8 cellular contexts compared by ENCODE assay signal in genomic region chr21:34801519-34802132, GRCh38.
DNase-seq lines count a peak whose midpoint lies in the region; ATAC-seq and TF ChIP-seq lines count a peak whose summit lies in the region.

No MANE protein-coding gene starts in this region.

- intact Hi-C loops in left ventricle myocardium inferior (cut with micrococcal nuclease): no loop called here

- H3K9me3 ChIP-seq in Loucy (ENCODE audit: insufficient read depth, low read depth, low read length) (no peaks in the 10 kb centered on the region), osteoblast (ENCODE audit: low read depth, low read length) (no peaks in the 10 kb centered on the region), left ventricle myocardium inferior (replicated peaks) (peaks cover 12% of the 10 kb centered on the region)

- 0 out of 2 replicates have a peak, but pooled peaks cover 3% of the 10 kb centered on the region for H3F3A ChIP-seq in Loucy (ENCODE audit: low read depth)

- H2AFZ ChIP-seq in Loucy (ENCODE audit: low read length): no peak overlapping the region
- no peak overlapping the region for H2AFZ ChIP-seq in osteoblast (ENCODE audit: low read length)

- H3K27ac ChIP-seq in osteoblast (ENCODE audit: low read depth, low read length) (peak overlapping the region; percentile 71), left ventricle myocardium inferior (replicated peaks) (no peak overlapping the region)

- no peaks in the 10 kb centered on the region for H3K4me1 ChIP-seq in Loucy (ENCODE audit: insufficient read depth, low read length, poor library complexity, severe bottlenecking)
- peaks cover 40% of the 10 kb centered on the region for H3K4me1 ChIP-seq in osteoblast (ENCODE audit: insufficient read depth, low read length)
- H3K4me1 ChIP-seq in left ventricle myocardium inferior: no peaks in the 10 kb centered on the region

- H3K9ac ChIP-seq in Loucy (ENCODE audit: low read depth, low read length, poor library complexity, severe bottlenecking): no peak overlapping the region

- peaks cover 51% of the 10 kb centered on the region for H3K4me1 Mint-ChIP-seq in central memory CD8-positive, alpha-beta T cell

- H3K36me3 Mint-ChIP-seq in central memory CD8-positive, alpha-beta T cell (ENCODE audit: insufficient read depth): peaks cover 43% of the 10 kb centered on the region

- no peak overlapping the region for H3K4me2 ChIP-seq in Loucy (ENCODE audit: low read depth, low read length, poor library complexity, severe bottlenecking)
- H3K4me2 ChIP-seq in osteoblast (ENCODE audit: insufficient read depth, low read length): no peak overlapping the region

- H3K36me3 ChIP-seq in Loucy (ENCODE audit: insufficient read depth, low read length) (peaks cover 95% of the 10 kb centered on the region), osteoblast (ENCODE audit: insufficient read depth, low read length) (peaks cover 62% of the 10 kb centered on the region), left ventricle myocardium inferior (no peaks in the 10 kb centered on the region)

- TF ChIP-seq CTCF in GM12875 (IDR thresholded peaks at IDR 0.05; ENCODE audit: borderline replicate concordance, insufficient read depth, low read depth, low read length): peak; percentile 58; the same call in 1 of the 2 replicates
- TF ChIP-seq CTCF in Loucy (conservative IDR thresholded peaks at IDR 0.05; ENCODE audit: low read length): peak; percentile 66
- peak; percentile 30 for TF ChIP-seq CTCF in osteoblast (IDR thresholded peaks at IDR 0.05; ENCODE audit: extremely low read depth, low read depth, low read length)
- no peak for TF ChIP-seq CTCF in left ventricle myocardium inferior (IDR thresholded peaks at IDR 0.05; ENCODE audit: borderline replicate concordance)

- DNase-seq in central memory CD8-positive, alpha-beta T cell (ENCODE audit: low spot score in 2 of 2): no peak
- DNase-seq in osteoblast (ENCODE audit: insufficient read length, low spot score, missing footprints): no peak
- no peak for DNase-seq in left ventricle myocardium inferior
- DNase-seq in COLO668 (lab: John Stamatoyannopoulos, UW; ENCODE audit: unreplicated experiment): no peak

- no peaks in the 10 kb centered on the region for H3K27me3 Mint-ChIP-seq in central memory CD8-positive, alpha-beta T cell

- no peak overlapping the region for H3K4me3 Mint-ChIP-seq in central memory CD8-positive, alpha-beta T cell

- H3K79me2 ChIP-seq in Loucy (ENCODE audit: insufficient read depth, low read length) (peaks cover 28% of the 10 kb centered on the region), osteoblast (ENCODE audit: insufficient read depth, low read length) (peaks cover 79% of the 10 kb centered on the region)

- H3K4me3 ChIP-seq in GM12875 (ENCODE audit: low read depth, low read length) (no peak overlapping the region), Loucy (ENCODE audit: low read length, poor library complexity, severe bottlenecking) (no peak overlapping the region), osteoblast (ENCODE audit: insufficient read depth, low read length) (no peak overlapping the region), left ventricle myocardium inferior (no peak overlapping the region)

- H3K9me2 ChIP-seq in Loucy (replicated peaks; ENCODE audit: low read depth, low read length): no peaks in the 10 kb centered on the region

- H4K20me1 ChIP-seq in Loucy (ENCODE audit: insufficient read depth, low read length, poor library complexity, severe bottlenecking) (peaks cover 49% of the 10 kb centered on the region), osteoblast (ENCODE audit: insufficient read depth, low read length) (peaks cover 13% of the 10 kb centered on the region)

- peak; percentile 40 for ATAC-seq in central memory CD8-positive, alpha-beta T cell (replicated peaks; ENCODE audit: extremely low read depth, poor library complexity, severe bottlenecking)
- ATAC-seq in GM18870 (IDR thresholded peaks at IDR 0.05; ENCODE audit: unreplicated experiment) (no peak), HG03097 (IDR thresholded peaks at IDR 0.05; ENCODE audit: low FRiP score, unreplicated experiment) (no peak)

- no peaks in the 10 kb centered on the region for H3K9me3 Mint-ChIP-seq in central memory CD8-positive, alpha-beta T cell

- H3K27me3 ChIP-seq in Loucy (ENCODE audit: insufficient read depth, low read length, poor library complexity, severe bottlenecking) (no peaks in the 10 kb centered on the region), osteoblast (ENCODE audit: insufficient read depth, low read length) (no peaks in the 10 kb centered on the region), left ventricle myocardium inferior (ENCODE audit: low read depth) (peaks cover 9% of the 10 kb centered on the region)

- H3K27ac Mint-ChIP-seq in central memory CD8-positive, alpha-beta T cell (ENCODE audit: low read depth): peak overlapping the region; percentile 63
